Comparison of ENCODE assay signal across 40 cellular contexts in genomic region chr4:61734409-61734808, GRCh38.
"Had no signal": no experiment of that assay in that cellular context is flagged by ENCODE, and none has a peak within 500 bp of the region (broad histone marks: within the 10 kb centered on the region; RNA-seq: fewer than 3 reads in every experiment).

No MANE protein-coding gene starts in this region.

- H3K4me3 Mint-ChIP-seq: activated naive CD4-positive, alpha-beta T cell treated with anti-CD3 and anti-CD28 coated beads for 36 hours; activated naive CD4-positive, alpha-beta T cell treated with anti-CD3 and anti-CD28 coated beads, Interleukin-2, amount 10 ng/mL, durations not matched to agents 7 days and 5 days; activated naive CD4-positive, alpha-beta T cell treated with anti-CD3 and anti-CD28 coated beads, Interleukin-2, amount 50 U/mL, for 24 hours; activated naive CD8-positive, alpha-beta T cell; activated naive CD8-positive, alpha-beta T cell treated with anti-CD3 and anti-CD28 coated beads for 36 hours; activated naive CD8-positive, alpha-beta T cell treated with anti-CD3 and anti-CD28 coated beads, Interleukin-2, amount 10 ng/mL, durations not matched to agents 7 days and 5 days; activated naive CD8-positive, alpha-beta T cell treated with anti-CD3 and anti-CD28 coated beads, Interleukin-2, amount 50 U/mL, for 24 hours; activated T-cell treated with anti-CD3 and anti-CD28 coated beads, Interleukin-2, amount 50 U/mL, for 24 hours; activated T-cell treated with anti-CD3 and anti-CD28 coated beads, Interleukin-2, amount 50 U/mL, for 4 hours; activated T-cell treated with anti-CD3 and anti-CD28 coated beads, Interleukin-2, amount 50 U/mL, for 72 hours; activated T-helper 1 cell treated with anti-CD3 and anti-CD28 coated beads, Interleukin-12 subunit alpha, Interleukin-12 subunit beta, Interleukin-2, Interleukin-4 antibody, amounts not matched to agents 30 ng/mL and 10 ng/mL and 1 ng/mL, durations not matched to agents 14 hours and 24 hours and 36 hours; activated T-helper 17 cell treated with anti-CD3 and anti-CD28 coated beads, Interleukin-2, amount 50 U/mL, for 72 hours; brain; central memory CD8-positive, alpha-beta T cell had no signal

- H3K36me3 Mint-ChIP-seq: activated naive CD4-positive, alpha-beta T cell treated with anti-CD3 and anti-CD28 coated beads, Interleukin-2, amount 10 ng/mL, durations not matched to agents 7 days and 5 days; activated naive CD4-positive, alpha-beta T cell treated with anti-CD3 and anti-CD28 coated beads, Interleukin-2, amount 50 U/mL, for 24 hours; activated naive CD4-positive, alpha-beta T cell treated with anti-CD3 and anti-CD28 coated beads, Interleukin-2, amount 50 U/mL, for 72 hours; activated naive CD8-positive, alpha-beta T cell; activated naive CD8-positive, alpha-beta T cell treated with anti-CD3 and anti-CD28 coated beads for 36 hours; activated naive CD8-positive, alpha-beta T cell treated with anti-CD3 and anti-CD28 coated beads, Interleukin-2, amount 10 ng/mL, durations not matched to agents 7 days and 5 days had no signal

- H3K36me3 ChIP-seq: adrenal gland, brain microvascular endothelial cell, breast epithelium, cardiac muscle cell had no signal

- H3K4me1 ChIP-seq: adrenal gland, ascending aorta, body of pancreas, breast epithelium had no signal

- H3K9me3 ChIP-seq: adrenal gland, ascending aorta, body of pancreas, breast epithelium had no signal

- H3K27me3 Mint-ChIP-seq: activated naive CD4-positive, alpha-beta T cell treated with anti-CD3 and anti-CD28 coated beads, Interleukin-2, amount 10 ng/mL, durations not matched to agents 7 days and 5 days; activated naive CD4-positive, alpha-beta T cell treated with anti-CD3 and anti-CD28 coated beads, Interleukin-2, amount 50 U/mL, for 24 hours; activated naive CD8-positive, alpha-beta T cell; activated naive CD8-positive, alpha-beta T cell treated with anti-CD3 and anti-CD28 coated beads for 36 hours; activated naive CD8-positive, alpha-beta T cell treated with anti-CD3 and anti-CD28 coated beads, Interleukin-2, amount 10 ng/mL, durations not matched to agents 7 days and 5 days; activated naive CD8-positive, alpha-beta T cell treated with anti-CD3 and anti-CD28 coated beads, Interleukin-2, amount 50 U/mL, for 24 hours; activated T-cell treated with anti-CD3 and anti-CD28 coated beads, Interleukin-2, amount 50 U/mL, for 24 hours; activated T-helper 17 cell treated with anti-CD3 and anti-CD28 coated beads, Interleukin-2, amount 50 U/mL, for 72 hours; brain; central memory CD8-positive, alpha-beta T cell had no signal

- H3K27me3 ChIP-seq: adrenal gland, ascending aorta, body of pancreas, brain microvascular endothelial cell, breast epithelium, cardiac muscle cell had no signal

- H3K27ac ChIP-seq: adrenal gland, ascending aorta, body of pancreas, brain microvascular endothelial cell, breast epithelium, cardiac muscle cell had no signal

- H3K4me1 Mint-ChIP-seq: activated naive CD4-positive, alpha-beta T cell treated with anti-CD3 and anti-CD28 coated beads, Interleukin-2, amount 10 ng/mL, durations not matched to agents 7 days and 5 days; activated naive CD4-positive, alpha-beta T cell treated with anti-CD3 and anti-CD28 coated beads, Interleukin-2, amount 50 U/mL, for 24 hours; activated naive CD8-positive, alpha-beta T cell treated with anti-CD3 and anti-CD28 coated beads for 36 hours; activated naive CD8-positive, alpha-beta T cell treated with anti-CD3 and anti-CD28 coated beads, Interleukin-2, amount 10 ng/mL, durations not matched to agents 7 days and 5 days; activated naive CD8-positive, alpha-beta T cell treated with anti-CD3 and anti-CD28 coated beads, Interleukin-2, amount 50 U/mL, for 24 hours; activated T-helper 17 cell treated with anti-CD3 and anti-CD28 coated beads, Interleukin-2, amount 50 U/mL, for 72 hours; central memory CD8-positive, alpha-beta T cell had no signal

- H3K27ac Mint-ChIP-seq: activated naive CD4-positive, alpha-beta T cell treated with anti-CD3 and anti-CD28 coated beads for 36 hours; activated naive CD4-positive, alpha-beta T cell treated with anti-CD3 and anti-CD28 coated beads, Interleukin-2, amount 10 ng/mL, durations not matched to agents 7 days and 5 days; activated naive CD4-positive, alpha-beta T cell treated with anti-CD3 and anti-CD28 coated beads, Interleukin-2, amount 50 U/mL, for 24 hours; activated naive CD4-positive, alpha-beta T cell treated with anti-CD3 and anti-CD28 coated beads, Interleukin-2, amount 50 U/mL, for 72 hours; activated naive CD8-positive, alpha-beta T cell; activated naive CD8-positive, alpha-beta T cell treated with anti-CD3 and anti-CD28 coated beads for 36 hours; activated naive CD8-positive, alpha-beta T cell treated with anti-CD3 and anti-CD28 coated beads, Interleukin-2, amount 10 ng/mL, durations not matched to agents 7 days and 5 days; activated naive CD8-positive, alpha-beta T cell treated with anti-CD3 and anti-CD28 coated beads, Interleukin-2, amount 50 U/mL, for 24 hours; activated T-cell treated with anti-CD3 and anti-CD28 coated beads, Interleukin-2, amount 50 U/mL, for 24 hours; activated T-cell treated with anti-CD3 and anti-CD28 coated beads, Interleukin-2, amount 50 U/mL, for 72 hours; activated T-helper 1 cell treated with anti-CD3 and anti-CD28 coated beads, Interleukin-12 subunit alpha, Interleukin-12 subunit beta, Interleukin-2, Interleukin-4 antibody, amounts not matched to agents 30 ng/mL and 10 ng/mL and 1 ng/mL, durations not matched to agents 14 hours and 24 hours and 36 hours; activated T-helper 17 cell treated with anti-CD3 and anti-CD28 coated beads, Interleukin-2, amount 50 U/mL, for 72 hours; activated T-helper 2 cell treated with anti-CD3 and anti-CD28 coated beads, Interferon-gamma antibody, Interleukin-2, Interleukin-4, amounts not matched to agents 10 μg/mL and 5 μg/mL and 100 μg/mL, durations not matched to agents 14 hours and 24 hours and 36 hours; brain had no signal

- DNase-seq: activated effector memory CD4-positive, alpha-beta T cell treated with anti-CD3 and anti-CD28 coated beads, Interleukin-2, amount 50 U/mL, for 16 hours; activated effector memory CD4-positive, alpha-beta T cell treated with Interleukin-2 at 50 U/mL for 16 hours; activated gamma-delta T cell; activated gamma-delta T cell treated with Interleukin-2 at 50 U/mL for 16 hours; activated naive CD4-positive, alpha-beta T cell; activated naive CD4-positive, alpha-beta T cell treated with anti-CD3 and anti-CD28 coated beads for 36 hours; activated naive CD4-positive, alpha-beta T cell treated with anti-CD3 and anti-CD28 coated beads, Interleukin-2, amount 10 ng/mL, durations not matched to agents 7 days and 5 days; activated naive CD4-positive, alpha-beta T cell treated with anti-CD3 and anti-CD28 coated beads, Interleukin-2, amount 50 U/mL, for 16 hours; activated naive CD4-positive, alpha-beta T cell treated with Interleukin-2 at 50 U/mL for 16 hours; activated naive CD8-positive, alpha-beta T cell treated with anti-CD3 and anti-CD28 coated beads for 36 hours; activated naive CD8-positive, alpha-beta T cell treated with anti-CD3 and anti-CD28 coated beads, Interleukin-2, amount 10 ng/mL, durations not matched to agents 7 days and 5 days; activated naive CD8-positive, alpha-beta T cell treated with anti-CD3 and anti-CD28 coated beads, Interleukin-2, amount 50 U/mL, for 24 hours; activated T-cell treated with anti-CD3 and anti-CD28 coated beads, Interleukin-2, amount 50 U/mL, for 1 hour; activated T-cell treated with anti-CD3 and anti-CD28 coated beads, Interleukin-2, amount 50 U/mL, for 24 hours; activated T-cell treated with anti-CD3 and anti-CD28 coated beads, Interleukin-2, amount 50 U/mL, for 4 hours; activated T-cell treated with anti-CD3 and anti-CD28 coated beads, Interleukin-2, amount 50 U/mL, for 48 hours; activated T-cell treated with anti-CD3 and anti-CD28 coated beads, Interleukin-2, amount 50 U/mL, for 72 hours; adrenal gland; amniotic stem cell; amygdala; anterior cingulate cortex; aorta; body of pancreas; brain microvascular endothelial cell; caudate nucleus; central memory CD4-positive, alpha-beta T cell; cerebellar nuclear complex had no signal

- H3K4me3 ChIP-seq: adrenal gland, ascending aorta, body of pancreas, breast epithelium, cardiac muscle cell had no signal

- ATAC-seq: activated naive CD4-positive, alpha-beta T cell treated with anti-CD3 and anti-CD28 coated beads, Interleukin-2, amount 50 U/mL, for 72 hours; activated naive CD8-positive, alpha-beta T cell treated with anti-CD3 and anti-CD28 coated beads, Interleukin-2, amount 50 U/mL, for 24 hours; activated T-cell treated with anti-CD3 and anti-CD28 coated beads, Interleukin-2, amount 50 U/mL, for 4 hours; activated T-cell treated with anti-CD3 and anti-CD28 coated beads, Interleukin-2, amount 50 U/mL, for 72 hours; activated T-helper 17 cell treated with anti-CD3 and anti-CD28 coated beads, Interleukin-2, amount 50 U/mL, for 72 hours; body of pancreas had no signal

- H3K9me3 Mint-ChIP-seq: activated naive CD4-positive, alpha-beta T cell treated with anti-CD3 and anti-CD28 coated beads for 36 hours; activated T-helper 1 cell treated with anti-CD3 and anti-CD28 coated beads, Interleukin-12 subunit alpha, Interleukin-12 subunit beta, Interleukin-2, Interleukin-4 antibody, amounts not matched to agents 30 ng/mL and 10 ng/mL and 1 ng/mL, durations not matched to agents 14 hours and 24 hours and 36 hours had no signal

- FAIRE-seq: astrocyte, bronchial epithelial cell had no signal
